ENCODE assay signal across 1 cellular context in genomic region chr18:54254265-54254758, GRCh38.
TF ChIP-seq lines count a peak whose summit lies in the region.

No MANE protein-coding gene starts in this region.

TF ChIP-seq in K562, 482 proteins besides CTCF, POLR2A, EP300 and RAD21:
- TF ChIP-seq ZNF384 (IDR thresholded peaks at IDR 0.05; ENCODE audit: low read depth, low read length): no peak
- TF ChIP-seq ZNF696 (CRISPR knock-in tag; conservative IDR thresholded peaks at IDR 0.05): no peak
- TF ChIP-seq MEIS2 (IDR thresholded peaks at IDR 0.05; ENCODE audit: partially characterized antibody): no peak
- no peak for TF ChIP-seq CREB5 (CRISPR knock-in tag; IDR thresholded peaks at IDR 0.05)
- no peak for TF ChIP-seq CEBPB (tag; IDR thresholded peaks at IDR 0.05)
- TF ChIP-seq CHD4 (IDR thresholded peaks at IDR 0.05; ENCODE audit: insufficient read depth, insufficient replicate concordance, low read depth, low read length, poor library complexity, severe bottlenecking): no peak
- TF ChIP-seq GMEB1 (CRISPR knock-in tag; IDR thresholded peaks at IDR 0.05): no peak
- TF ChIP-seq EGR1 (conservative IDR thresholded peaks at IDR 0.05): no peak
- no peak for TF ChIP-seq ZNF212 (CRISPR knock-in tag; IDR thresholded peaks at IDR 0.05)
- TF ChIP-seq TAL1 (IDR thresholded peaks at IDR 0.05): no peak
- TF ChIP-seq ETS2 (tag; IDR thresholded peaks at IDR 0.05; ENCODE audit: borderline replicate concordance, poor library complexity, severe bottlenecking): no peak
- no peak for TF ChIP-seq PCBP1 (IDR thresholded peaks at IDR 0.05; ENCODE audit: low read depth, low read length, poor library complexity, severe bottlenecking)
- TF ChIP-seq CBX1 (IDR thresholded peaks at IDR 0.05; ENCODE audit: low read depth): no peak
- no peak for TF ChIP-seq MECOM (CRISPR knock-in tag; IDR thresholded peaks at IDR 0.05)
- no peak for TF ChIP-seq YBX1 (IDR thresholded peaks at IDR 0.05)
- TF ChIP-seq THAP7 (CRISPR knock-in tag; IDR thresholded peaks at IDR 0.05): no peak
- no peak for TF ChIP-seq PML (IDR thresholded peaks at IDR 0.05; ENCODE audit: low read length)
- no peak for TF ChIP-seq POLR2B (IDR thresholded peaks at IDR 0.05; ENCODE audit: low read depth, partially characterized antibody)
- TF ChIP-seq NRF1 (conservative IDR thresholded peaks at IDR 0.05 in 1 of 2, IDR thresholded peaks at IDR 0.05 in 1 of 2): no peak
